In genomic region chr2:3021720-3022119, GRCh38 we compare ENCODE assay signal across 9 cellular contexts.
"Had no signal": no experiment of that assay in that cellular context is flagged by ENCODE, and none has a peak within 500 bp of the region (broad histone marks: within the 10 kb centered on the region; RNA-seq: fewer than 3 reads in every experiment).

No MANE protein-coding gene starts in this region.

- H3K27ac Mint-ChIP-seq: HFFc6, IgD-negative memory B cell had no signal

- ATAC-seq: HCT116, HepG2 had no signal

- H3K36me3 Mint-ChIP-seq: IgD-negative memory B cell had no signal

- DNase-seq: GM23248, GOT3, H7, HFFc6 had no signal

- H3K4me3 ChIP-seq: GM23248, HAP-1 had no signal

- H3K36me3 ChIP-seq: HAP-1 had no signal

- H3K4me1 Mint-ChIP-seq: IgD-negative memory B cell had no signal

- H3K4me1 ChIP-seq: HAP-1 had no signal

- H3K4me3 Mint-ChIP-seq: HFFc6, IgD-negative memory B cell had no signal

- H3K27ac ChIP-seq: GM23248, HL-60 had no signal
